1 cellular context compared by ENCODE assay signal in the genomic region with DNA sequence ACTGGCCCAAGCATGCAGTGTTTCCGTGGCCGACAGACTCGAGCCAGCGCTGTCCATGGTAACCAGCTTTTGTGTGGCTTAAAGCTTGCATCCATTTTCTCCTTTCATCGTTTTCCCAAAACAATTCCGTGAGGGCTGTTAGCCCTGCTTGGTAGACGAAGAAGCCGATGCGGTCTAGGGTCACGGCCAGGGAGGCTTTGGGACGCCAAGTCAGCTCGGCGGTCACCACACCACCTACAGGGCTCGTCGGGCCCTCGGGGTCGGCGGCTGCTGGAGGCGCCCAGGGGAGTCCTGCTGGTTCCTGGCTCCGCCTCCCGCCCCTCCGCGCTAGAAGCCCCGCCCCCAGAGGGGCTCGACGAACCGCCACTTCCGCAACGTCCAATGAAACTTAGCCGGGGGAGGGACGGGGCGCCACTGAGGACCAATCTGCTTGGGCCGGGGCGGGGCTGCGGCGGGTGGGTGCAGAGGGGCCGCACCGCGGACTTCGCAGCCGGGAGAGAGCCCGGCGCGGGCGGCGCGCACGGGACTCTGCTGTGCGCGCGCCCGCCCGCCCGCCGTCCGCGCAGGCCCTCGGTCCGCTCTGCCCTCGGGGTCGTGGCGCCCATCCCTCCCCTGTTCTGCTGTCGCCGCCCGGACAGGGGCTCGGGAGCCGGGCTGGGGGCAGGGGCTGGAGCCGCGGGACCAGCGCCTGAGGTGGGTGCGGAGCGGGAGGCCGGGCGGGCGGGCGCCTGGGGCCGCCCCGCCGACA.
TF ChIP-seq lines count a peak whose summit lies in the region.

A gene with protein sequence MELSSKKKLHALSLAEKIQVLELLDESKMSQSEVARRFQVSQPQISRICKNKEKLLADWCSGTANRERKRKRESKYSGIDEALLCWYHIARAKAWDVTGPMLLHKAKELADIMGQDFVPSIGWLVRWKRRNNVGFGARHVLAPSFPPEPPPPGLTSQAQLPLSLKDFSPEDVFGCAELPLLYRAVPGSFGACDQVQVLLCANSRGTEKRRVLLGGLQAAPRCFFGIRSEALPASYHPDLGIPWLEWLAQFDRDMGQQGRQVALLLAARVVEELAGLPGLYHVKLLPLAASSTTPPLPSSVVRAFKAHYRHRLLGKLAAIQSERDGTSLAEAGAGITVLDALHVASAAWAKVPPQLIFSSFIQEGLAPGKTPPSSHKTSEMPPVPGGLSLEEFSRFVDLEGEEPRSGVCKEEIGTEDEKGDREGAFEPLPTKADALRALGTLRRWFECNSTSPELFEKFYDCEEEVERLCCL (plus strand): TSS at position 487 of the 748 bp plus-strand sequence. CDS start 1,058 bp downstream, outside the sequence.

TF ChIP-seq in GM12878, 131 proteins besides CTCF, POLR2A, EP300 and RAD21 (continued from another document):
- no peak for TF ChIP-seq YBX1 (IDR thresholded peaks at IDR 0.05)
- TF ChIP-seq FOS (IDR thresholded peaks at IDR 0.05; ENCODE audit: borderline replicate concordance, extremely low read depth, insufficient read length), result peak; percentile 34
- TF ChIP-seq GABPA (IDR thresholded peaks at IDR 0.05; ENCODE audit: low read depth), result no peak
- no peak for TF ChIP-seq ATF7 (IDR thresholded peaks at IDR 0.05; ENCODE audit: low read depth)
- TF ChIP-seq, protein P1, sequence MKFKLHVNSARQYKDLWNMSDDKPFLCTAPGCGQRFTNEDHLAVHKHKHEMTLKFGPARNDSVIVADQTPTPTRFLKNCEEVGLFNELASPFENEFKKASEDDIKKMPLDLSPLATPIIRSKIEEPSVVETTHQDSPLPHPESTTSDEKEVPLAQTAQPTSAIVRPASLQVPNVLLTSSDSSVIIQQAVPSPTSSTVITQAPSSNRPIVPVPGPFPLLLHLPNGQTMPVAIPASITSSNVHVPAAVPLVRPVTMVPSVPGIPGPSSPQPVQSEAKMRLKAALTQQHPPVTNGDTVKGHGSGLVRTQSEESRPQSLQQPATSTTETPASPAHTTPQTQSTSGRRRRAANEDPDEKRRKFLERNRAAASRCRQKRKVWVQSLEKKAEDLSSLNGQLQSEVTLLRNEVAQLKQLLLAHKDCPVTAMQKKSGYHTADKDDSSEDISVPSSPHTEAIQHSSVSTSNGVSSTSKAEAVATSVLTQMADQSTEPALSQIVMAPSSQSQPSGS (IDR thresholded peaks at IDR 0.05; ENCODE audit: low read length), result no peak
- no peak for TF ChIP-seq SRF (IDR thresholded peaks at IDR 0.05; ENCODE audit: low read depth in 2 of 2, low read length in 2 of 2)
- peak; percentile 40; the same call in 1 of the 2 replicates for TF ChIP-seq HDGF (IDR thresholded peaks at IDR 0.05)
- no peak for TF ChIP-seq MYB (IDR thresholded peaks at IDR 0.05; ENCODE audit: borderline replicate concordance, low read depth, low read length)
- TF ChIP-seq ETV6 (conservative IDR thresholded peaks at IDR 0.05 in 1 of 2, IDR thresholded peaks at IDR 0.05 in 1 of 2; ENCODE audit: borderline replicate concordance in 1 of 2, low read depth in 1 of 2), result no peak
- TF ChIP-seq, protein P2, sequence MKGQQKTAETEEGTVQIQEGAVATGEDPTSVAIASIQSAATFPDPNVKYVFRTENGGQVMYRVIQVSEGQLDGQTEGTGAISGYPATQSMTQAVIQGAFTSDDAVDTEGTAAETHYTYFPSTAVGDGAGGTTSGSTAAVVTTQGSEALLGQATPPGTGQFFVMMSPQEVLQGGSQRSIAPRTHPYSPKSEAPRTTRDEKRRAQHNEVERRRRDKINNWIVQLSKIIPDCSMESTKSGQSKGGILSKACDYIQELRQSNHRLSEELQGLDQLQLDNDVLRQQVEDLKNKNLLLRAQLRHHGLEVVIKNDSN (IDR thresholded peaks at IDR 0.05; ENCODE audit: borderline replicate concordance, extremely low read length, insufficient read depth, low read depth, low read length), result no peak
- TF ChIP-seq EGR1 (IDR thresholded peaks at IDR 0.05; ENCODE audit: borderline replicate concordance in 1 of 2, low read depth in 2 of 2, low read length in 2 of 2), result no peak
- TF ChIP-seq FOXM1 (IDR thresholded peaks at IDR 0.05; ENCODE audit: low read depth, low read length), result no peak
- no peak for TF ChIP-seq ZNF274 (IDR thresholded peaks at IDR 0.05; ENCODE audit: insufficient read depth, insufficient read length)
- TF ChIP-seq NFYA (IDR thresholded peaks at IDR 0.05; ENCODE audit: borderline replicate concordance, low read depth, low read length), result no peak
- TF ChIP-seq, protein P3, sequence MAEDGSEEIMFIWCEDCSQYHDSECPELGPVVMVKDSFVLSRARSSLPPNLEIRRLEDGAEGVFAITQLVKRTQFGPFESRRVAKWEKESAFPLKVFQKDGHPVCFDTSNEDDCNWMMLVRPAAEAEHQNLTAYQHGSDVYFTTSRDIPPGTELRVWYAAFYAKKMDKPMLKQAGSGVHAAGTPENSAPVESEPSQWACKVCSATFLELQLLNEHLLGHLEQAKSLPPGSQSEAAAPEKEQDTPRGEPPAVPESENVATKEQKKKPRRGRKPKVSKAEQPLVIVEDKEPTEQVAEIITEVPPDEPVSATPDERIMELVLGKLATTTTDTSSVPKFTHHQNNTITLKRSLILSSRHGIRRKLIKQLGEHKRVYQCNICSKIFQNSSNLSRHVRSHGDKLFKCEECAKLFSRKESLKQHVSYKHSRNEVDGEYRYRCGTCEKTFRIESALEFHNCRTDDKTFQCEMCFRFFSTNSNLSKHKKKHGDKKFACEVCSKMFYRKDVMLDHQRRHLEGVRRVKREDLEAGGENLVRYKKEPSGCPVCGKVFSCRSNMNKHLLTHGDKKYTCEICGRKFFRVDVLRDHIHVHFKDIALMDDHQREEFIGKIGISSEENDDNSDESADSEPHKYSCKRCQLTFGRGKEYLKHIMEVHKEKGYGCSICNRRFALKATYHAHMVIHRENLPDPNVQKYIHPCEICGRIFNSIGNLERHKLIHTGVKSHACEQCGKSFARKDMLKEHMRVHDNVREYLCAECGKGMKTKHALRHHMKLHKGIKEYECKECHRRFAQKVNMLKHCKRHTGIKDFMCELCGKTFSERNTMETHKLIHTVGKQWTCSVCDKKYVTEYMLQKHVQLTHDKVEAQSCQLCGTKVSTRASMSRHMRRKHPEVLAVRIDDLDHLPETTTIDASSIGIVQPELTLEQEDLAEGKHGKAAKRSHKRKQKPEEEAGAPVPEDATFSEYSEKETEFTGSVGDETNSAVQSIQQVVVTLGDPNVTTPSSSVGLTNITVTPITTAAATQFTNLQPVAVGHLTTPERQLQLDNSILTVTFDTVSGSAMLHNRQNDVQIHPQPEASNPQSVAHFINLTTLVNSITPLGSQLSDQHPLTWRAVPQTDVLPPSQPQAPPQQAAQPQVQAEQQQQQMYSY (CRISPR knock-in tag; IDR thresholded peaks at IDR 0.05), result no peak
- TF ChIP-seq, protein P4, sequence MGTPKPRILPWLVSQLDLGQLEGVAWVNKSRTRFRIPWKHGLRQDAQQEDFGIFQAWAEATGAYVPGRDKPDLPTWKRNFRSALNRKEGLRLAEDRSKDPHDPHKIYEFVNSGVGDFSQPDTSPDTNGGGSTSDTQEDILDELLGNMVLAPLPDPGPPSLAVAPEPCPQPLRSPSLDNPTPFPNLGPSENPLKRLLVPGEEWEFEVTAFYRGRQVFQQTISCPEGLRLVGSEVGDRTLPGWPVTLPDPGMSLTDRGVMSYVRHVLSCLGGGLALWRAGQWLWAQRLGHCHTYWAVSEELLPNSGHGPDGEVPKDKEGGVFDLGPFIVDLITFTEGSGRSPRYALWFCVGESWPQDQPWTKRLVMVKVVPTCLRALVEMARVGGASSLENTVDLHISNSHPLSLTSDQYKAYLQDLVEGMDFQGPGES (IDR thresholded peaks at IDR 0.05), result no peak
- TF ChIP-seq LARP7 (IDR thresholded peaks at IDR 0.05), result peak; percentile 77
